Comparison of ENCODE assay signal across 8 cellular contexts in genomic region chr1:33255347-33256311, GRCh38. TPM values are rescaled to one million over a fixed set of nuclear protein-coding genes. Genes with fewer than 3 reads are reported as not detected.
A peak's percentile ranks its signal among the peaks of the same experiment; 100 is the strongest.
DNase-seq lines count a peak whose midpoint lies in the region; ATAC-seq and TF ChIP-seq lines count a peak whose summit lies in the region.

No MANE protein-coding gene starts in this region.

- in situ Hi-C loops in KBM-7 (cut with MboI; ENCODE audit: low pct_unique_long_range_greater_than_20kb, low sequenced_read_pairs): no loop called here

- H3K27me3 ChIP-seq in hepatocyte (no peaks in the 10 kb centered on the region), psoas muscle (ENCODE audit: insufficient read depth in 3 of 3, low read length in 2 of 3) (no peaks in the 10 kb centered on the region)

- H3K36me3 ChIP-seq in hepatocyte (replicated peaks; ENCODE audit: insufficient read depth, low read depth): no peaks in the 10 kb centered on the region
- no peaks in the 10 kb centered on the region for H3K36me3 ChIP-seq in psoas muscle (ENCODE audit: insufficient read depth in 1 of 2, low read depth in 1 of 2)

- intact Hi-C loops in psoas muscle (cut with DNase I): loop anchor here in 1 of 2 donors (5.0 kb wide), 1 partner anchor 73 kb away; the partner anchor contains the start of gene TRIM62

- TF ChIP-seq CTCF in hepatocyte (IDR thresholded peaks at IDR 0.05; ENCODE audit: poor library complexity) (no peak), psoas muscle (IDR thresholded peaks at IDR 0.05) (no peak)

- WGBS in hepatocyte (ENCODE audit: low lambda C conversion rate, missing lambda C conversion rate): 15% methylated on average over 44 of the region's 84 CpGs
- 6 to 11% (median 9%) methylated on average over 33 to 77 of the region's 84 CpGs for WGBS in psoas muscle, 3 donors

- ATAC-seq in psoas muscle (peak; percentile 83 to 92 (median 88)), GM19452 (IDR thresholded peaks at IDR 0.05; ENCODE audit: unreplicated experiment) (no peak)

- peak; percentile 20 for DNase-seq in NCI-H1092 treated with DMSO at 0.1 percent for 48 hours (lab: John Stamatoyannopoulos, UW)
- no peak for DNase-seq in NCI-H1092 (lab: John Stamatoyannopoulos, UW)
- peak; percentile 78 for DNase-seq in KBM-7
- DNase-seq in SW 1271 (lab: John Stamatoyannopoulos, UW): peak; percentile 28 to 77
- peak; percentile 64 for DNase-seq in astrocyte of the hippocampus (ENCODE audit: low read depth, low spot score)
- DNase-seq in hepatocyte (ENCODE audit: low spot score): peak; percentile 79
- peak; percentile 81 to 89 for DNase-seq in psoas muscle

- H3K9me2 ChIP-seq in hepatocyte (replicated peaks; ENCODE audit: insufficient read depth): no peaks in the 10 kb centered on the region

- H3K27ac ChIP-seq in hepatocyte (peak overlapping the region; percentile 97), psoas muscle (peak overlapping the region; percentile 90)

- H3K4me2 ChIP-seq in hepatocyte: peak overlapping the region; percentile 91

- H3K4me3 ChIP-seq in hepatocyte (peak overlapping the region; percentile 52), psoas muscle (peak overlapping the region; percentile 68)

- H2AFZ ChIP-seq in hepatocyte: peak overlapping the region; percentile 93

- H3K9me3 ChIP-seq in hepatocyte (ENCODE audit: low read depth) (no peaks in the 10 kb centered on the region), psoas muscle (no peaks in the 10 kb centered on the region)

- H3K4me1 ChIP-seq in hepatocyte (ENCODE audit: insufficient read depth) (peaks cover 32% of the 10 kb centered on the region), psoas muscle (peaks cover 32% of the 10 kb centered on the region)

- H3K79me2 ChIP-seq in hepatocyte: peaks cover 34% of the 10 kb centered on the region

- H4K20me1 ChIP-seq in hepatocyte (ENCODE audit: insufficient read depth, poor library complexity, severe bottlenecking): peaks cover 21% of the 10 kb centered on the region

RNA-seq across cellular contexts. Expression of gene ZNF362, which starts 0.7 kb away (rescaled TPM):
- total RNA-seq in hepatocyte: 22.5 and 29.1 TPM in 2 replicates
- polyA plus RNA-seq in hepatocyte: 54.3 and 55.0 TPM in 2 replicates
- total RNA-seq in psoas muscle: 10 to 100 TPM; 15.2 to 20.9 (median 17.8) TPM
- 1 to 10 TPM; 6.5 to 8.7 (median 8.0) TPM for polyA plus RNA-seq in psoas muscle
